Comparison of ENCODE assay signal across 20 cellular contexts in genomic region chr22:26229910-26230309, GRCh38.
"Had no signal": no experiment of that assay in that cellular context is flagged by ENCODE, and none has a peak within 500 bp of the region (broad histone marks: within the 10 kb centered on the region; RNA-seq: fewer than 3 reads in every experiment).

No MANE protein-coding gene starts in this region.

- ATAC-seq: left lobe of liver; natural killer cell; sciatic nerve; stimulated activated effector memory CD8-positive, alpha-beta T cell treated with anti-CD3 and anti-CD28 coated beads, Interleukin-12 subunit alpha, Interleukin-12 subunit beta, amount 100 ng/mL, for 72 hours had no signal

- H3K4me3 ChIP-seq: esophagus squamous epithelium, lung, ovary, right atrium auricular region, stomach, testis, tibial nerve, upper lobe of left lung had no signal

- H3K27me3 ChIP-seq: ovary, right atrium auricular region, testis, tibial nerve, upper lobe of left lung had no signal

- H3K4me1 ChIP-seq: right atrium auricular region, stomach, testis, tibial nerve, upper lobe of left lung had no signal

- H3K9me3 ChIP-seq: esophagus squamous epithelium, ovary, right atrium auricular region, stomach, testis, tibial nerve, upper lobe of left lung had no signal

- H3K36me3 ChIP-seq: esophagus squamous epithelium, ovary, right atrium auricular region, stomach, tibial nerve, upper lobe of left lung had no signal

- H3K27ac ChIP-seq: esophagus squamous epithelium, ovary, right atrium auricular region, stomach, testis, tibial nerve, upper lobe of left lung had no signal

- DNase-seq: cerebellar nuclear complex; effector CD8-positive, alpha-beta T cell; esophagus squamous epithelium; foreskin melanocyte; kidney; natural killer cell; occipital lobe; ovary; stimulated activated CD4-positive, alpha-beta T cell treated with anti-CD3 and anti-CD28 coated beads, Interleukin-2, amount 100 ng/mL, for 24 hours; stimulated activated CD4-positive, alpha-beta T cell treated with anti-CD3 and anti-CD28 coated beads, Interleukin-4, amount 100 ng/mL, for 24 hours; stimulated activated naive CD4-positive, alpha-beta T cell treated with Interleukin-2 at 50 U/mL for 16 hours; stomach; testis; upper lobe of left lung had no signal
